ENCODE assay signal across 27 cellular contexts in genomic region chr10:92103376-92104084, GRCh38.
DNase-seq lines count a peak whose midpoint lies in the region; ATAC-seq, FAIRE-seq and TF ChIP-seq lines count a peak whose summit lies in the region.
"Had no signal": no experiment of that assay in that cellular context is flagged by ENCODE, and none has a peak within 500 bp of the region (broad histone marks: within the 10 kb centered on the region; RNA-seq: fewer than 3 reads in every experiment).

No MANE protein-coding gene starts in this region.

- in situ Hi-C loops in IMR-90 (cut with MboI; ENCODE audit: low sequenced_read_pairs): no loop called here
- in situ Hi-C loops in astrocyte of the spinal cord (cut with HindIII; ENCODE audit: low sequenced_read_pairs): no loop called here

- no peaks in the 10 kb centered on the region for H3K27me3 ChIP-seq in IMR-90 (ENCODE audit: control insufficient read depth, insufficient read depth, low read length)
- H3K27me3 ChIP-seq in right lobe of liver: no peaks in the 10 kb centered on the region
- H3K27me3 ChIP-seq in smooth muscle cell (ENCODE audit: low read depth): no peaks in the 10 kb centered on the region
- H3K27me3 ChIP-seq: adrenal gland, cardiac muscle cell, esophagus squamous epithelium had no signal

- peaks cover 3% of the 10 kb centered on the region; the same call in 1 of the 2 replicates for H3K9me1 ChIP-seq in IMR-90 (ENCODE audit: insufficient read depth, low read length)

- H2AK5ac ChIP-seq in IMR-90 (ENCODE audit: low read depth, low read length): no peak overlapping the region

- TF ChIP-seq CTCF in A549 (IDR thresholded peaks at IDR 0.05) (no peak), IMR-90 (conservative IDR thresholded peaks at IDR 0.05; ENCODE audit: low read depth, low read length) (no peak), astrocyte of the spinal cord (IDR thresholded peaks at IDR 0.05; ENCODE audit: low read depth, low read length) (no peak), right lobe of liver (IDR thresholded peaks at IDR 0.05) (no peak), smooth muscle cell (IDR thresholded peaks at IDR 0.05; ENCODE audit: borderline replicate concordance, insufficient read depth, poor library complexity, severe bottlenecking) (no peak)

- TF ChIP-seq POLR2A in A549 (IDR thresholded peaks at IDR 0.05; ENCODE audit: low read length): no peak
- TF ChIP-seq POLR2A in IMR-90 (IDR thresholded peaks at IDR 0.05; ENCODE audit: low read depth, low read length): no peak
- no peak for TF ChIP-seq POLR2A in right lobe of liver (IDR thresholded peaks at IDR 0.05)

- ATAC-seq in A549 (peak; percentile 11 to 42; a peak in 3 of 6 replicates), IMR-90 (ENCODE audit: low read depth) (peak; percentile 58), right lobe of liver (peak; percentile 61 to 86 (median 72))
- ATAC-seq: SK-N-SH treated with all-trans-retinoic acid at 6 μM for 48 hours had no signal

- TF ChIP-seq RAD21 in A549 (conservative IDR thresholded peaks at IDR 0.05 in 1 of 2, IDR thresholded peaks at IDR 0.05 in 1 of 2) (no peak), IMR-90 (IDR thresholded peaks at IDR 0.05; ENCODE audit: low read length) (no peak)

- TF ChIP-seq EP300 in A549 (IDR thresholded peaks at IDR 0.05): no peak

- H2BK15ac ChIP-seq in IMR-90 (ENCODE audit: low read depth, low read length): no peak overlapping the region

- H3K4me1 ChIP-seq in A549 (peaks cover 22% of the 10 kb centered on the region), IMR-90 (ENCODE audit: control insufficient read depth, insufficient read depth, low read length) (peaks cover 6% of the 10 kb centered on the region), right lobe of liver (peaks cover 0 to 77% (median 33%) of the 10 kb centered on the region in 4 donors), smooth muscle cell (ENCODE audit: low read depth) (no peaks in the 10 kb centered on the region)

- no peak overlapping the region for H3K23ac ChIP-seq in IMR-90 (ENCODE audit: low read depth, low read length)

- H3K79me2 ChIP-seq in smooth muscle cell (ENCODE audit: low read depth): no peaks in the 10 kb centered on the region

- dilution Hi-C loops in IMR-90 (cut with HindIII; ENCODE audit: low sequenced_read_pairs, unreplicated experiment): no loop called here

- no peaks in the 10 kb centered on the region for H3F3A ChIP-seq in smooth muscle cell (ENCODE audit: low read depth)

- no peak overlapping the region for H2BK5ac ChIP-seq in IMR-90 (ENCODE audit: low read depth, low read length, poor library complexity, severe bottlenecking)

- H2AFZ ChIP-seq in IMR-90 (replicated peaks; ENCODE audit: low read length, poor library complexity) (no peak overlapping the region), smooth muscle cell (ENCODE audit: low read depth) (no peak overlapping the region)
- H2AFZ ChIP-seq: parathyroid adenoma had no signal

- H4K91ac ChIP-seq in IMR-90 (ENCODE audit: insufficient read depth, low read depth, low read length): no peak overlapping the region

- no peak overlapping the region for H3K56ac ChIP-seq in IMR-90 (ENCODE audit: extremely low read depth, insufficient read depth, low read length)

- H4K20me1 ChIP-seq in IMR-90 (ENCODE audit: insufficient read depth, low read length) (no peaks in the 10 kb centered on the region), smooth muscle cell (ENCODE audit: low read depth) (peaks cover 15% of the 10 kb centered on the region)

- intact Hi-C loops in IMR-90 (cut with micrococcal nuclease) (loop anchor here (5.0 kb wide), 1 partner anchor 189 kb away; the partner anchor contains the start of genes CPEB3 and MARCHF5), right lobe of liver (cut with DNase I) (loop anchor here in 1 of 2 donors (5.0 kb wide), 1 partner anchor 134 kb away; no protein-coding TSS in a partner anchor)

- no TSS peak for BruUV-seq in IMR-90 (replicated peaks; lab: Mats Ljungman, UMichigan)

- no peak overlapping the region for H4K5ac ChIP-seq in IMR-90 (ENCODE audit: low read depth, low read length)

- no peak for FAIRE-seq in A549 (lab: Jason Lieb, UNC)
- FAIRE-seq: keratinocyte had no signal

- H3K4me2 ChIP-seq in A549 (no peak overlapping the region), IMR-90 (ENCODE audit: low read depth, low read length) (0 out of 2 replicates have a peak overlapping the region, but pooled peaks have one; percentile 44), smooth muscle cell (no peak overlapping the region)

- H2BK120ac ChIP-seq in IMR-90 (ENCODE audit: low read depth, low read length): no peak overlapping the region

- 0 out of 2 replicates have a peak overlapping the region, but pooled peaks have one; percentile 38 for H3K14ac ChIP-seq in IMR-90 (replicated peaks; ENCODE audit: low read depth, low read length)

- H3K9me3 ChIP-seq in A549 (no peaks in the 10 kb centered on the region), IMR-90 (ENCODE audit: control insufficient read depth, insufficient read depth, low read length) (no peaks in the 10 kb centered on the region), right lobe of liver (no peaks in the 10 kb centered on the region), smooth muscle cell (replicated peaks; ENCODE audit: low read depth) (no peaks in the 10 kb centered on the region)
- H3K9me3 ChIP-seq: adrenal gland, esophagus squamous epithelium had no signal

- no peak overlapping the region for H3K4me3 ChIP-seq in A549
- no peak overlapping the region for H3K4me3 ChIP-seq in IMR-90 (ENCODE audit: insufficient read depth, low read depth, low read length)
- H3K4me3 ChIP-seq in astrocyte of the spinal cord (ENCODE audit: low read depth, low read length): no peak overlapping the region
- H3K4me3 ChIP-seq in right lobe of liver: peak overlapping the region in 2 of 3 donors; percentile 1 to 12
- H3K4me3 ChIP-seq in smooth muscle cell: no peak overlapping the region
- H3K4me3 ChIP-seq: adrenal gland, cardiac muscle cell, esophagus squamous epithelium had no signal

- no peak overlapping the region for H3K4ac ChIP-seq in IMR-90 (ENCODE audit: low read depth, low read length)

- no peak overlapping the region for H2AK9ac ChIP-seq in IMR-90 (replicated peaks; ENCODE audit: low read depth, low read length, poor library complexity)

- no peak overlapping the region for H3K27ac ChIP-seq in A549
- no peak overlapping the region for H3K27ac ChIP-seq in IMR-90 (ENCODE audit: insufficient read depth, low read length)
- peak overlapping the region; percentile 2 to 93 (median 85) for H3K27ac ChIP-seq in right lobe of liver
- no peak overlapping the region for H3K27ac ChIP-seq in smooth muscle cell (ENCODE audit: low read depth)
- H3K27ac ChIP-seq: adrenal gland, cardiac muscle cell, esophagus squamous epithelium, parathyroid adenoma had no signal

- POLR2A ChIA-PET in A549 (lab: Yijun Ruan, JAX): no interaction called here
- POLR2A ChIA-PET in IMR-90 (lab: Charles Lee; ENCODE audit: unreplicated experiment): no interaction called here

- WGBS in A549 (ENCODE audit: missing lambda C conversion rate): 71% methylated on average over 2 of the region's 2 CpGs
- 100% methylated on average over 1 of the region's 2 CpGs; no CpG with 5 or more reads in 1 of the 2 experiments for WGBS in IMR-90 (ENCODE audit: extremely low coverage in 2 of 2, insufficient read length in 1 of 2), 2 experiments
- WGBS in right lobe of liver (ENCODE audit: insufficient coverage, low coverage, low lambda C conversion rate, missing lambda C conversion rate): 31% methylated on average over 2 of the region's 2 CpGs
- 69% methylated on average over 2 of the region's 2 CpGs for WGBS in smooth muscle cell (ENCODE audit: low lambda C conversion rate)

- CTCF ChIA-PET in A549 (lab: Yijun Ruan, JAX) (interaction anchor here (0.6 to 4.9 kb wide), 7 partner anchors 9 to 331 kb away, joined by 3 to 25 read pairs (median 5); partner anchors contain the start of genes CPEB3 and MARCHF5), IMR-90 (lab: Yijun Ruan, JAX) (interaction anchor here (0.7 to 1.0 kb wide), 3 partner anchors 188 to 331 kb away, joined by 3 to 4 read pairs (median 3); partner anchors contain the start of gene MARCHF5)

- H4K8ac ChIP-seq in IMR-90 (ENCODE audit: low read depth in 2 of 2, low read length in 2 of 2): no peak overlapping the region

- no peak overlapping the region for H3K18ac ChIP-seq in IMR-90 (ENCODE audit: low read depth, low read length)

- H3K79me1 ChIP-seq in IMR-90 (ENCODE audit: low read depth in 1 of 2, low read length in 2 of 2): 0 out of 4 replicates have a peak, but pooled peaks cover 0 to 2% of the 10 kb centered on the region in 2 experiments

- no peak for DNase-seq in A549 (ENCODE audit: low read depth in 1 of 2, low spot score in 1 of 2)
- peak; percentile 79 for DNase-seq in IMR-90
- DNase-seq in astrocyte of the spinal cord (ENCODE audit: low read depth, low spot score): peak; percentile 29
- DNase-seq in right lobe of liver: peak in 1 of 3 donors; percentile 57
- DNase-seq in activated CD4-positive, alpha-beta T cell treated with anti-CD3 and anti-CD28 coated beads for 1 hour: no peak
- DNase-seq in smooth muscle cell (lab: John Stamatoyannopoulos, UW; ENCODE audit: unreplicated experiment): no peak
- DNase-seq in DMS53 treated with DMSO at 0.1 percent for 48 hours (lab: John Stamatoyannopoulos, UW; ENCODE audit: unreplicated experiment): no peak
- no peak for DNase-seq in HUDEP-2 (lab: John Stamatoyannopoulos, UW; ENCODE audit: unreplicated experiment in 76 of 76)
- DNase-seq: activated CD4-positive, alpha-beta T cell treated with anti-CD3 and anti-CD28 coated beads for 48 hours; activated naive CD4-positive, alpha-beta T cell; activated T-cell treated with anti-CD3 and anti-CD28 coated beads, Interleukin-2, amount 50 U/mL, for 48 hours; adrenal gland; COR-L47; endodermal cell; esophagus squamous epithelium; KBM-7; mammary epithelial cell; MV-4-11; NCI-H146; NCI-H2171; NCI-H748 treated with DMSO at 0.1 percent for 48 hours; T-helper 2 cell; trophoblast cell had no signal

- H3K36me3 ChIP-seq in IMR-90 (ENCODE audit: control insufficient read depth, insufficient read depth, low read length) (no peaks in the 10 kb centered on the region), right lobe of liver (peaks cover 0 to 10% (median 0%) of the 10 kb centered on the region in 4 donors), smooth muscle cell (ENCODE audit: low read depth) (no peaks in the 10 kb centered on the region)
- H3K36me3 ChIP-seq: adrenal gland, cardiac muscle cell, esophagus squamous epithelium had no signal

- H2BK20ac ChIP-seq in IMR-90 (ENCODE audit: low read depth, low read length): no peak overlapping the region

- H3K9ac ChIP-seq in IMR-90 (ENCODE audit: low read depth, low read length) (no peak overlapping the region), smooth muscle cell (ENCODE audit: low read depth) (no peak overlapping the region)
- H3K9ac ChIP-seq: parathyroid adenoma had no signal

TF ChIP-seq in IMR-90, 13 proteins besides CTCF, POLR2A, EP300 and RAD21 (continues in another document):
- TF ChIP-seq SMC3 (IDR thresholded peaks at IDR 0.05; ENCODE audit: low read depth, low read length): no peak

Comparison
In these comparisons a context has a peak if more than half of its experiments do, and no peak if none do; other contexts are left out.
1. DNase-seq: peak in IMR-90 (single experiment) and astrocyte of the spinal cord (single experiment); none in A549 (0 of 2), activated CD4-positive, alpha-beta T cell treated with anti-CD3 and anti-CD28 coated beads for 1 hour (single experiment), smooth muscle cell (single experiment), DMS53 treated with DMSO at 0.1 percent for 48 hours (single experiment) and HUDEP-2 (0 of 76).
2. H3K27ac ChIP-seq: peak in right lobe of liver (3 of 3); none in A549 (0 of 2), IMR-90 (single experiment) and smooth muscle cell (single experiment).
3. H3K4me3 ChIP-seq: peak in right lobe of liver (2 of 3); none in A549 (single experiment), IMR-90 (single experiment), astrocyte of the spinal cord (single experiment) and smooth muscle cell (single experiment).
4. Peak in every context shown above with its lines, with median percentiles within 50 percentile points of each other: ATAC-seq.